13 cellular contexts compared by ENCODE assay signal in genomic region chr9:108125541-108125940, GRCh38.
DNase-seq lines count a peak whose midpoint lies in the region; ATAC-seq and TF ChIP-seq lines count a peak whose summit lies in the region.
"Had no signal": no experiment of that assay in that cellular context is flagged by ENCODE, and none has a peak within 500 bp of the region (broad histone marks: within the 10 kb centered on the region; RNA-seq: fewer than 3 reads in every experiment).

No MANE protein-coding gene starts in this region.

- no peak overlapping the region for H3K4me3 ChIP-seq in A673 (ENCODE audit: low read depth, low read length, poor library complexity, severe bottlenecking)
- H3K4me3 ChIP-seq in epithelial cell of proximal tubule (ENCODE audit: low read depth, low read length): no peak overlapping the region
- no peak overlapping the region for H3K4me3 ChIP-seq in transverse colon
- H3K4me3 ChIP-seq: sigmoid colon had no signal

- POLR2A ChIA-PET in A673 (lab: Charles Lee; ENCODE audit: low non-redundant PET): no interaction called here

- H3K9me3 Mint-ChIP-seq in stimulated activated memory B cell treated with anti-CD40 and anti-IgM and Interleukin-4, amounts not matched to agents 10 μg/mL and 1 μg/mL and 100 μg/mL, for 72 hours: peaks cover 3% of the 10 kb centered on the region

- no peak for TF ChIP-seq EP300 in transverse colon (IDR thresholded peaks at IDR 0.05; ENCODE audit: low read depth)

- H3K4me1 Mint-ChIP-seq in stimulated activated memory B cell treated with anti-CD40 and anti-IgM and Interleukin-4, amounts not matched to agents 10 μg/mL and 1 μg/mL and 100 μg/mL, for 72 hours: no peaks in the 10 kb centered on the region
- H3K4me1 Mint-ChIP-seq: activated naive CD4-positive, alpha-beta T cell treated with anti-CD3 and anti-CD28 coated beads, Interleukin-2, amount 10 ng/mL, durations not matched to agents 7 days and 5 days had no signal

- DNase-seq in A673 (ENCODE audit: low spot score): no peak
- DNase-seq in NOMO-1 treated with DMSO at 0.1 percent for 48 hours (lab: John Stamatoyannopoulos, UW; ENCODE audit: unreplicated experiment): peak; percentile 49
- DNase-seq in epithelial cell of proximal tubule (ENCODE audit: low read depth): no peak
- DNase-seq in SKM-1 treated with dmso at 0.1 percent for 144 hours (lab: John Stamatoyannopoulos, UW; ENCODE audit: unreplicated experiment): no peak
- no peak for DNase-seq in transverse colon
- DNase-seq: activated naive CD4-positive, alpha-beta T cell treated with anti-CD3 and anti-CD28 coated beads, Interleukin-2, amount 10 ng/mL, durations not matched to agents 7 days and 5 days; COR-L47; NCI-H526; sigmoid colon had no signal

- CTCF ChIA-PET in A673 (lab: Charles Lee): no interaction called here

- ATAC-seq in GM19351 (IDR thresholded peaks at IDR 0.05; ENCODE audit: unreplicated experiment): no peak
- no peak for ATAC-seq in stimulated activated memory B cell treated with anti-CD40 and anti-IgM and Interleukin-4, amounts not matched to agents 10 μg/mL and 1 μg/mL and 100 μg/mL, for 72 hours
- ATAC-seq: left lobe of liver had no signal

- BruUV-seq in A673 (replicated peaks; lab: Mats Ljungman, UMichigan): no TSS peak

- intact Hi-C loops in A673 (cut with micrococcal nuclease; ENCODE audit: unreplicated experiment): no loop called here
- intact Hi-C loops in transverse colon (cut with DNase I; ENCODE audit: low total_unique reads): no loop called here

- no peaks in the 10 kb centered on the region for H3K36me3 ChIP-seq in A673 (ENCODE audit: insufficient read depth, low read length, poor library complexity, severe bottlenecking)
- no peaks in the 10 kb centered on the region for H3K36me3 ChIP-seq in transverse colon
- H3K36me3 ChIP-seq: sigmoid colon had no signal

- H3K27me3 ChIP-seq in A673 (replicated peaks; ENCODE audit: insufficient read depth, low read depth, low read length, poor library complexity): no peaks in the 10 kb centered on the region
- H3K27me3 ChIP-seq in transverse colon: no peaks in the 10 kb centered on the region
- H3K27me3 ChIP-seq: sigmoid colon had no signal

- H3K4me3 Mint-ChIP-seq in stimulated activated memory B cell treated with anti-CD40 and anti-IgM and Interleukin-4, amounts not matched to agents 10 μg/mL and 1 μg/mL and 100 μg/mL, for 72 hours: no peak overlapping the region
- H3K4me3 Mint-ChIP-seq: activated naive CD4-positive, alpha-beta T cell treated with anti-CD3 and anti-CD28 coated beads, Interleukin-2, amount 10 ng/mL, durations not matched to agents 7 days and 5 days had no signal

- H3K27ac ChIP-seq in A673 (ENCODE audit: low read depth, low read length, poor library complexity, severe bottlenecking) (no peak overlapping the region), transverse colon (no peak overlapping the region)
- H3K27ac ChIP-seq: sigmoid colon had no signal

- peaks cover 6% of the 10 kb centered on the region for H3K27me3 Mint-ChIP-seq in stimulated activated memory B cell treated with anti-CD40 and anti-IgM and Interleukin-4, amounts not matched to agents 10 μg/mL and 1 μg/mL and 100 μg/mL, for 72 hours
- H3K27me3 Mint-ChIP-seq: activated naive CD4-positive, alpha-beta T cell treated with anti-CD3 and anti-CD28 coated beads, Interleukin-2, amount 10 ng/mL, durations not matched to agents 7 days and 5 days had no signal

- no peak for TF ChIP-seq POLR2A in transverse colon (IDR thresholded peaks at IDR 0.05)

- peaks cover 3% of the 10 kb centered on the region for H3K9me3 ChIP-seq in A673 (ENCODE audit: low read depth, low read length, poor library complexity, severe bottlenecking)
- H3K9me3 ChIP-seq in transverse colon: no peaks in the 10 kb centered on the region

- H3K27ac Mint-ChIP-seq in stimulated activated memory B cell treated with anti-CD40 and anti-IgM and Interleukin-4, amounts not matched to agents 10 μg/mL and 1 μg/mL and 100 μg/mL, for 72 hours: no peak overlapping the region
- H3K27ac Mint-ChIP-seq: activated naive CD4-positive, alpha-beta T cell treated with anti-CD3 and anti-CD28 coated beads, Interleukin-2, amount 10 ng/mL, durations not matched to agents 7 days and 5 days had no signal

- in situ Hi-C loops in transverse colon (cut with MboI; ENCODE audit: low pct_ligation_motif_present in 1 of 4, low pct_unique_long_range_greater_than_20kb in 1 of 4, low sequenced_read_pairs in 3 of 4): no loop called here

- no peaks in the 10 kb centered on the region for H3K36me3 Mint-ChIP-seq in stimulated activated memory B cell treated with anti-CD40 and anti-IgM and Interleukin-4, amounts not matched to agents 10 μg/mL and 1 μg/mL and 100 μg/mL, for 72 hours
- H3K36me3 Mint-ChIP-seq: activated naive CD4-positive, alpha-beta T cell treated with anti-CD3 and anti-CD28 coated beads, Interleukin-2, amount 10 ng/mL, durations not matched to agents 7 days and 5 days had no signal

- H3K4me1 ChIP-seq in A673 (ENCODE audit: insufficient read depth, low read length, poor library complexity, severe bottlenecking) (no peaks in the 10 kb centered on the region), transverse colon (no peaks in the 10 kb centered on the region)
- H3K4me1 ChIP-seq: sigmoid colon had no signal

- WGBS in transverse colon (ENCODE audit: low coverage in 1 of 2), 2 donors: 88 to 89% methylated on average over 5 of the region's 5 CpGs

- TF ChIP-seq CTCF in A673 (conservative IDR thresholded peaks at IDR 0.05; ENCODE audit: low read depth, low read length) (peak; percentile 53), GM12872 (IDR thresholded peaks at IDR 0.05; ENCODE audit: insufficient read depth, low read depth, low read length) (peak; percentile 52), epithelial cell of proximal tubule (conservative IDR thresholded peaks at IDR 0.05; ENCODE audit: low read depth, low read length) (peak; percentile 59), transverse colon (IDR thresholded peaks at IDR 0.05) (no peak)

Comparison
In these comparisons a context has a peak if more than half of its experiments do, and no peak if none do; other contexts are left out.
1. CTCF ChIP-seq: peak in A673 (single experiment), GM12872 (single experiment) and epithelial cell of proximal tubule (single experiment); none in transverse colon (0 of 5).